In the genomic region with DNA sequence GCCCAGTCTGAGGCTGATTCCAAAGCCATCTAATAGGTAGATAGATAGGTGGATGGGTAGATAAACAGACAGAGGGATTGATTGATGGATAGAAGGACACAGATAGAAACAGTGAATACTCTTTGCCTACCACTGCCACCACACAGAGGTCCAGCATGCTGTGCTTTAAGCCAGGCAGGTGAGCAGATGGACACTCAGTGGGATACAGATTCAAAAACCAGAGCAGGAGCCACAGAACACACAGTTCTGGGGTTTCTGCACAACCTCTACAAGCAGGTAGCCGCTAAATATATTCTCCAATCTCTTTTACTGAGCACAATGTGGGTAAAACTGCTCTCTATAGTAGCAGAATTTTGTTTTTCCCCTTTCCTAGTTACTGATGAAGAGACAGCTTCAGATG, we compare ENCODE assay signal across 26 cellular contexts. TPM values are rescaled to one million over a fixed set of nuclear protein-coding genes. Genes with fewer than 3 reads are reported as not detected.
"Had no signal": no experiment of that assay in that cellular context is flagged by ENCODE, and none has a peak within 500 bp of the region (broad histone marks: within the 10 kb centered on the region; RNA-seq: fewer than 3 reads in every experiment).

No MANE protein-coding gene starts in this region.

- DNase-seq: activated CD4-positive, alpha-beta memory T cell treated with anti-CD3 and anti-CD28 coated beads, Interleukin-2, amount 10 ng/mL, durations not matched to agents 7 days and 5 days; activated CD4-positive, alpha-beta T cell treated with anti-CD3 and anti-CD28 coated beads for 1 hour; activated CD4-positive, alpha-beta T cell treated with anti-CD3 and anti-CD28 coated beads, Interleukin-2, amount 10 ng/mL, durations not matched to agents 7 days and 5 days; activated CD8-positive, alpha-beta memory T cell treated with anti-CD3 and anti-CD28 coated beads, Interleukin-2, amount 50 U/mL, for 48 hours; activated T-cell treated with anti-CD3 and anti-CD28 coated beads, Interleukin-2, amount 50 U/mL, for 24 hours; anterior cingulate cortex; foreskin fibroblast; heart left ventricle; hypothalamus; immature natural killer cell; kidney; left colon; right cardiac atrium; stimulated activated CD4-positive, alpha-beta T cell treated with anti-CD3 and anti-CD28 coated beads, Interleukin-15, amount 100 ng/mL, for 24 hours; stimulated activated CD4-positive, alpha-beta T cell treated with anti-CD3 and anti-CD28 coated beads, Interleukin-2, amount 100 ng/mL, for 24 hours; stimulated activated naive B cell treated with anti-CD40 and anti-IgM and Interleukin-4, amounts not matched to agents 10 μg/mL and 1 μg/mL and 100 μg/mL, for 72 hours; T-helper 17 cell; T1000; tibial artery had no signal

- H3K4me1 ChIP-seq: suprapubic skin had no signal

- ATAC-seq: activated T-helper 17 cell treated with anti-CD3 and anti-CD28 coated beads, Interleukin-2, amount 50 U/mL, for 72 hours; heart left ventricle; left colon; natural killer cell treated with Interleukin-12 subunit alpha and Interleukin-12 subunit beta and Interleukin-15 and Interleukin-18, amount 100 ng/mL, for 72 hours; right cardiac atrium; stimulated activated naive B cell treated with anti-CD40 and anti-IgM and Interleukin-4, amounts not matched to agents 10 μg/mL and 1 μg/mL and 100 μg/mL, for 72 hours; T-helper 17 cell; WTC11 had no signal

- H3K36me3 ChIP-seq: heart left ventricle, suprapubic skin, tibial artery had no signal

- H3K4me3 ChIP-seq: heart left ventricle, suprapubic skin, tibial artery had no signal

- H3K9me3 ChIP-seq: heart left ventricle, suprapubic skin, tibial artery had no signal

- H3K27ac ChIP-seq: heart left ventricle, suprapubic skin, tibial artery had no signal

RNA-seq across cellular contexts. Expression of gene CRTAM, which starts 23.8 kb away (rescaled TPM):
- total RNA-seq: endothelial cell of umbilical vein, esophagus mucosa, pulmonary artery endothelial cell, T-helper 17 cell, WTC11 had no signal
- polyA plus RNA-seq: endothelial cell of umbilical vein, right cardiac atrium had no signal
